In the genomic region with DNA sequence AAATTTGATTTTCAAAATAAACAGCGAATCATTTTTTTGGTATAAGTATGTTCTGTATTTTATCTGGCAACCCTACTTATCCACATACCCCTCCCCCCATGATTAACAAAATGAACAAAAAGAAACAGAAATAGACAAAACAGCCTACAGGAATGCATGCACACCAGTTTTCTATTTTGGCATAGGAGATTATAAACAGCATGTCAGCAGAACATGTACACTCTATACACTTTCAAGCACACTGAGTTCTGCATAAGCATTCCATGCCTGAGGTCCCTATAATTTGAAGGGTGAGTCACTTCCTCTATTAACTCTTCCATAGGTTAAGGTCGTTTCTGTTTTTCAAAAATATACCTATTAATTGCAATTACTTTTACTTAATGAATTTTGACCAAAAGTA, we compare ENCODE assay signal across 18 cellular contexts. TPM values are rescaled to one million over a fixed set of nuclear protein-coding genes. Genes with fewer than 3 reads are reported as not detected.
DNase-seq lines count a peak whose midpoint lies in the region; ATAC-seq and TF ChIP-seq lines count a peak whose summit lies in the region.
"Had no signal": no experiment of that assay in that cellular context is flagged by ENCODE, and none has a peak within 500 bp of the region (broad histone marks: within the 10 kb centered on the region; RNA-seq: fewer than 3 reads in every experiment).

No MANE protein-coding gene starts in this region.

- H3K4me2 ChIP-seq in smooth muscle cell, result peak overlapping the region; percentile 9

- peaks cover 4% of the 10 kb centered on the region for H3K4me1 ChIP-seq in RWPE2 (ENCODE audit: insufficient read depth, poor library complexity, severe bottlenecking)
- H3K4me1 ChIP-seq in smooth muscle cell (ENCODE audit: low read depth), result no peaks in the 10 kb centered on the region
- H3K4me1 ChIP-seq: heart left ventricle had no signal

- H3K27ac ChIP-seq in RWPE2 (ENCODE audit: poor library complexity, severe bottlenecking), result peak overlapping the region; percentile 6
- peak overlapping the region; percentile 37 for H3K27ac ChIP-seq in smooth muscle cell (ENCODE audit: low read depth)
- H3K27ac ChIP-seq: esophagus muscularis mucosa, heart left ventricle had no signal

- no peaks in the 10 kb centered on the region for H3K9me3 ChIP-seq in RWPE2 (ENCODE audit: severe bottlenecking)
- H3K9me3 ChIP-seq in smooth muscle cell (replicated peaks; ENCODE audit: low read depth), result peaks cover 3% of the 10 kb centered on the region
- H3K9me3 ChIP-seq: esophagus muscularis mucosa had no signal

- H3K27me3 ChIP-seq in RWPE2 (ENCODE audit: insufficient read depth, poor library complexity, severe bottlenecking) (no peaks in the 10 kb centered on the region), smooth muscle cell (ENCODE audit: low read depth) (no peaks in the 10 kb centered on the region)
- H3K27me3 ChIP-seq: esophagus muscularis mucosa had no signal

- H3K4me1 Mint-ChIP-seq in HFFc6 (ENCODE audit: low read depth), result peaks cover 14% of the 10 kb centered on the region
- H3K4me1 Mint-ChIP-seq: activated CD4-positive, alpha-beta T cell treated with anti-CD3 and anti-CD28 coated beads, Interleukin-2, amount 10 ng/mL, durations not matched to agents 24 days and 14 days; immature natural killer cell; stimulated activated effector memory CD8-positive, alpha-beta T cell treated with anti-CD3 and anti-CD28 coated beads, Interleukin-12 subunit alpha, Interleukin-12 subunit beta, amount 100 ng/mL, for 72 hours had no signal

- H2AFZ ChIP-seq in smooth muscle cell (ENCODE audit: low read depth), result no peak overlapping the region

- H3K27me3 Mint-ChIP-seq in HFFc6 (ENCODE audit: insufficient read depth), result peaks cover 1% of the 10 kb centered on the region; the same call in 1 of the 2 replicates

- peak overlapping the region; percentile 20; the same call in 1 of the 2 replicates for H3K4me3 Mint-ChIP-seq in HFFc6
- H3K4me3 Mint-ChIP-seq: activated CD4-positive, alpha-beta T cell treated with anti-CD3 and anti-CD28 coated beads, Interleukin-2, amount 10 ng/mL, durations not matched to agents 24 days and 14 days; CD8-positive, alpha-beta T cell; immature natural killer cell; stimulated activated effector memory CD8-positive, alpha-beta T cell treated with anti-CD3 and anti-CD28 coated beads, Interleukin-12 subunit alpha, Interleukin-12 subunit beta, amount 100 ng/mL, for 72 hours had no signal

- H3F3A ChIP-seq in smooth muscle cell (ENCODE audit: low read depth), result no peaks in the 10 kb centered on the region

- DNase-seq in HFFc6 (peak; percentile 1), RWPE2 (ENCODE audit: low spot score) (no peak), fibroblast of gingiva (ENCODE audit: low read depth) (peak; percentile 57), smooth muscle cell (lab: John Stamatoyannopoulos, UW; ENCODE audit: unreplicated experiment) (no peak), amniotic stem cell (lab: John Stamatoyannopoulos, UW) (no peak), glomerular visceral epithelial cell (ENCODE audit: extremely low spot score) (no peak)
- DNase-seq in activated CD4-positive, alpha-beta T cell treated with anti-CD3 and anti-CD28 coated beads for 48 hours, result no peak
- DNase-seq: activated CD4-positive, alpha-beta T cell treated with anti-CD3 and anti-CD28 coated beads, Interleukin-2, amount 10 ng/mL, durations not matched to agents 24 days and 14 days; activated gamma-delta T cell treated with Interleukin-2 at 50 U/mL for 16 hours; CD8-positive, alpha-beta T cell; central memory CD4-positive, alpha-beta T cell; heart left ventricle; immature natural killer cell; NCI-H146; NCI-H774; stimulated activated CD4-positive, alpha-beta T cell treated with anti-CD3 and anti-CD28 coated beads, Interleukin-15, amount 100 ng/mL, for 24 hours had no signal

- no peaks in the 10 kb centered on the region for H3K9me3 Mint-ChIP-seq in HFFc6
- H3K9me3 Mint-ChIP-seq: activated CD4-positive, alpha-beta T cell treated with anti-CD3 and anti-CD28 coated beads, Interleukin-2, amount 10 ng/mL, durations not matched to agents 24 days and 14 days; CD8-positive, alpha-beta T cell; stimulated activated effector memory CD8-positive, alpha-beta T cell treated with anti-CD3 and anti-CD28 coated beads, Interleukin-12 subunit alpha, Interleukin-12 subunit beta, amount 100 ng/mL, for 72 hours had no signal

- peak; percentile 77 for ATAC-seq in RWPE2 (ENCODE audit: low read depth)
- ATAC-seq: CD8-positive, alpha-beta T cell; heart left ventricle; stimulated activated effector memory CD8-positive, alpha-beta T cell treated with anti-CD3 and anti-CD28 coated beads, Interleukin-12 subunit alpha, Interleukin-12 subunit beta, amount 100 ng/mL, for 72 hours had no signal

- no peak for TF ChIP-seq CTCF in HFFc6 (IDR thresholded peaks at IDR 0.05)
- no peak for TF ChIP-seq CTCF in RWPE2 (IDR thresholded peaks at IDR 0.05; ENCODE audit: poor library complexity, severe bottlenecking)
- TF ChIP-seq CTCF in smooth muscle cell (IDR thresholded peaks at IDR 0.05; ENCODE audit: borderline replicate concordance, insufficient read depth, poor library complexity, severe bottlenecking), result no peak

- no peak overlapping the region for H3K9ac ChIP-seq in smooth muscle cell (ENCODE audit: low read depth)

- H3K79me2 ChIP-seq in smooth muscle cell (ENCODE audit: low read depth), result no peaks in the 10 kb centered on the region

- no peaks in the 10 kb centered on the region for H4K20me1 ChIP-seq in smooth muscle cell (ENCODE audit: low read depth)

- H3K27ac Mint-ChIP-seq in HFFc6, result 0 out of 2 replicates have a peak overlapping the region, but pooled peaks have one; percentile 11
- H3K27ac Mint-ChIP-seq: activated CD4-positive, alpha-beta T cell treated with anti-CD3 and anti-CD28 coated beads, Interleukin-2, amount 10 ng/mL, durations not matched to agents 24 days and 14 days; CD8-positive, alpha-beta T cell; immature natural killer cell; stimulated activated effector memory CD8-positive, alpha-beta T cell treated with anti-CD3 and anti-CD28 coated beads, Interleukin-12 subunit alpha, Interleukin-12 subunit beta, amount 100 ng/mL, for 72 hours had no signal

- no peaks in the 10 kb centered on the region for H3K36me3 Mint-ChIP-seq in HFFc6 (ENCODE audit: low read depth)
- H3K36me3 Mint-ChIP-seq: CD8-positive, alpha-beta T cell; immature natural killer cell; stimulated activated effector memory CD8-positive, alpha-beta T cell treated with anti-CD3 and anti-CD28 coated beads, Interleukin-12 subunit alpha, Interleukin-12 subunit beta, amount 100 ng/mL, for 72 hours had no signal

- H3K36me3 ChIP-seq in RWPE2 (ENCODE audit: low read depth), result no peaks in the 10 kb centered on the region
- no peaks in the 10 kb centered on the region for H3K36me3 ChIP-seq in smooth muscle cell (ENCODE audit: low read depth)
- H3K36me3 ChIP-seq: esophagus muscularis mucosa, heart left ventricle had no signal

- 42% methylated on average over 2 of the region's 2 CpGs for WGBS in smooth muscle cell (ENCODE audit: low lambda C conversion rate)

- no peak overlapping the region for H3K4me3 ChIP-seq in RWPE2 (ENCODE audit: severe bottlenecking)
- no peak overlapping the region for H3K4me3 ChIP-seq in smooth muscle cell
- H3K4me3 ChIP-seq: esophagus muscularis mucosa, heart left ventricle had no signal

RNA-seq across cellular contexts. Expression of a gene that starts 28.0 kb away (rescaled TPM):
- 1 to 10 TPM; 5.6 to 7.1 (median 6.6) TPM for total RNA-seq in HFFc6 (2021; fragmentation: NEBNext Ultra II Directional; extraction: Animal tissue kit (Norgen Biotek cat#: 25700))
- 7.7 and 12.4 TPM in 2 replicates for total RNA-seq in smooth muscle cell
- polyA plus RNA-seq in smooth muscle cell, result 1.5 TPM in 2 replicates

RNA-seq across cellular contexts. Expression of a gene that starts 43.0 kb away (rescaled TPM):
- total RNA-seq in HFFc6 (2021; fragmentation: NEBNext Ultra II Directional; extraction: Animal tissue kit (Norgen Biotek cat#: 25700)), result 10 to 100 TPM; 10.9 to 16.4 (median 13.2) TPM
- total RNA-seq in smooth muscle cell, result 14.3 and 16.1 TPM in 2 replicates
- polyA plus RNA-seq in smooth muscle cell, result 18.7 and 24.7 TPM in 2 replicates

Comparison
In these comparisons a context has a peak if more than half of its experiments do, and no peak if none do; other contexts are left out.
1. DNase-seq: peak in HFFc6 (single experiment) and fibroblast of gingiva (single experiment); none in RWPE2 (single experiment), smooth muscle cell (single experiment), amniotic stem cell (single experiment), glomerular visceral epithelial cell (single experiment) and activated CD4-positive, alpha-beta T cell treated with anti-CD3 and anti-CD28 coated beads for 48 hours (single experiment).